15 cellular contexts compared by ENCODE assay signal in the genomic region with DNA sequence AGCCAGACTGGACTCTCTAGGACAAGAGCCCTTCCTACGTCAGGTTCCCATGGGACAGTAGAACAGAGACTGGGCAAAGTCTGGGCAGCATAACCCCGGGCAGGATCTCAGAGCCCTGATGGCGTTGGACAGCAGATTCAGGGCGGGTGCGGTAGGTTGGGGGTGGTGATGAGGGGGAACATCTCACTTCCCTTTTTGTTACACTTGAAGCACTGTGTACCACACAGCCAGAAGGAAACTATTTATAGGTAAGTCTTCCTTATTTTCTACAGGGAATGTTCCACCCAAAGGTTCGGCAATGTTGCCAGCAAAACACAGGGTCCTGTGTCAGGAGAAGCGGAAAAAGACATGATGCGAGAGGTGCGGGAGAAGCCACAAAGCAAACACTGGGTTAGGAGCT. TPM values are rescaled to one million over a fixed set of nuclear protein-coding genes. Genes with fewer than 3 reads are reported as not detected.
DNase-seq lines count a peak whose midpoint lies in the region; ATAC-seq, FAIRE-seq and TF ChIP-seq lines count a peak whose summit lies in the region.
"Had no signal": no experiment of that assay in that cellular context is flagged by ENCODE, and none has a peak within 500 bp of the region (broad histone marks: within the 10 kb centered on the region; RNA-seq: fewer than 3 reads in every experiment).

No MANE protein-coding gene starts in this region.

- H3K27me3 ChIP-seq in prostate gland (replicated peaks; ENCODE audit: insufficient read depth): no peaks in the 10 kb centered on the region

- no peak for FAIRE-seq in frontal cortex (lab: Jason Lieb, UNC)
- FAIRE-seq: H1 had no signal

- TF ChIP-seq CTCF in NB4 (IDR thresholded peaks at IDR 0.05; ENCODE audit: low read depth, low read length) (no peak), prostate gland (IDR thresholded peaks at IDR 0.05) (no peak)

- no peaks in the 10 kb centered on the region for H3K36me3 ChIP-seq in prostate gland

- TF ChIP-seq POLR2A in NB4 (IDR thresholded peaks at IDR 0.05; ENCODE audit: extremely low read depth, insufficient read length) (no peak), prostate gland (IDR thresholded peaks at IDR 0.05) (no peak)

- intact Hi-C loops in prostate gland (cut with DNase I): no loop called here

- H3K4me3 ChIP-seq in NB4 (ENCODE audit: low read depth, low read length) (no peak overlapping the region), prostate gland (no peak overlapping the region)

- DNase-seq in NB4 (ENCODE audit: low read depth): peak; percentile 63
- DNase-seq in prostate gland (ENCODE audit: low spot score): no peak
- no peak for DNase-seq in central memory CD4-positive, alpha-beta T cell
- DNase-seq in EL: no peak
- DNase-seq in activated CD4-positive, CD25-positive, alpha-beta regulatory T cell (lab: John Stamatoyannopoulos, UW): no peak
- DNase-seq in frontal cortex (ENCODE audit: low spot score in 2 of 2): no peak
- DNase-seq: NCI-H1092 treated with DMSO at 0.1 percent for 48 hours; stimulated activated CD4-positive, alpha-beta T cell treated with anti-CD3 and anti-CD28 coated beads, Interleukin-2, amount 100 ng/mL, for 48 hours had no signal

- ATAC-seq in GM18868 (IDR thresholded peaks at IDR 0.05; ENCODE audit: unreplicated experiment) (peak; percentile 60), HG02678 (IDR thresholded peaks at IDR 0.05; ENCODE audit: unreplicated experiment) (peak; percentile 48)

- 81% methylated on average over 6 of the region's 9 CpGs for WGBS in prostate gland

- H3K27ac ChIP-seq in prostate gland: peak overlapping the region; percentile 80 to 98

- H3K4me1 ChIP-seq in prostate gland (replicated peaks): no peaks in the 10 kb centered on the region

- no peaks in the 10 kb centered on the region for H3K9me3 ChIP-seq in prostate gland

RNA-seq across cellular contexts. Expression of a gene that starts 54.3 kb away (rescaled TPM):
- total RNA-seq in prostate gland (1,000 to 10,000 TPM in 1 of 2 donors, 100 to 1,000 TPM in 1; 480 to 1,164 TPM), frontal cortex (46.5 TPM)

RNA-seq across cellular contexts. Expression of a gene that starts 56.2 kb away (rescaled TPM):
- total RNA-seq in prostate gland: 1 to 10 TPM in 1 of 2 donors, not detected in 1; 1.2 TPM
- not detected for total RNA-seq in frontal cortex
- total RNA-seq: Daoy; epithelial cell of proximal tubule; H1; lung microvascular endothelial cell; T-helper 1 cell treated with Interleukin-12 subunit alpha and Interleukin-12 subunit beta and Interleukin-4 antibody, amounts not matched to agents 30 ng/mL and 1 ng/mL, for 36 hours had no signal

Comparison
In these comparisons a context has a peak if more than half of its experiments do, and no peak if none do; other contexts are left out.
1. RNA of a gene that starts 54.3 kb away (total RNA-seq): 480 to 1,164 TPM in prostate gland; 46.5 TPM in frontal cortex (single experiment); every median in the first group is over 10 times any median in the second.